1 cellular context compared by ENCODE assay signal in genomic region chr4:99949999-99950912, GRCh38.
TF ChIP-seq lines count a peak whose summit lies in the region.

Gene H2AZ1, minus strand, starts transcription at chr4:99950275. Its CDS starts 105 bp downstream, at chr4:99950170.

TF ChIP-seq in HepG2, 621 proteins besides CTCF, POLR2A, EP300 and RAD21 (continued from another document and continues in another):
- TF ChIP-seq, protein P1, sequence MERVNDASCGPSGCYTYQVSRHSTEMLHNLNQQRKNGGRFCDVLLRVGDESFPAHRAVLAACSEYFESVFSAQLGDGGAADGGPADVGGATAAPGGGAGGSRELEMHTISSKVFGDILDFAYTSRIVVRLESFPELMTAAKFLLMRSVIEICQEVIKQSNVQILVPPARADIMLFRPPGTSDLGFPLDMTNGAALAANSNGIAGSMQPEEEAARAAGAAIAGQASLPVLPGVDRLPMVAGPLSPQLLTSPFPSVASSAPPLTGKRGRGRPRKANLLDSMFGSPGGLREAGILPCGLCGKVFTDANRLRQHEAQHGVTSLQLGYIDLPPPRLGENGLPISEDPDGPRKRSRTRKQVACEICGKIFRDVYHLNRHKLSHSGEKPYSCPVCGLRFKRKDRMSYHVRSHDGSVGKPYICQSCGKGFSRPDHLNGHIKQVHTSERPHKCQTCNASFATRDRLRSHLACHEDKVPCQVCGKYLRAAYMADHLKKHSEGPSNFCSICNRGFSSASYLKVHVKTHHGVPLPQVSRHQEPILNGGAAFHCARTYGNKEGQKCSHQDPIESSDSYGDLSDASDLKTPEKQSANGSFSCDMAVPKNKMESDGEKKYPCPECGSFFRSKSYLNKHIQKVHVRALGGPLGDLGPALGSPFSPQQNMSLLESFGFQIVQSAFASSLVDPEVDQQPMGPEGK (CRISPR knock-in tag; IDR thresholded peaks at IDR 0.05): peak; percentile 63
- TF ChIP-seq MXD4 (CRISPR knock-in tag; IDR thresholded peaks at IDR 0.05): peak; percentile 80; the same call in 1 of the 2 replicates
- no peak for TF ChIP-seq ZIK1 (CRISPR knock-in tag; IDR thresholded peaks at IDR 0.05; ENCODE audit: borderline replicate concordance, low read depth)
- TF ChIP-seq SSRP1 (CRISPR knock-in tag; IDR thresholded peaks at IDR 0.05): no peak
- TF ChIP-seq KMT2A (CRISPR knock-in tag; IDR thresholded peaks at IDR 0.05): peak; percentile 18; the same call in 1 of the 2 replicates
- TF ChIP-seq CC2D1A (CRISPR knock-in tag; IDR thresholded peaks at IDR 0.05): no peak
- TF ChIP-seq, protein P2, sequence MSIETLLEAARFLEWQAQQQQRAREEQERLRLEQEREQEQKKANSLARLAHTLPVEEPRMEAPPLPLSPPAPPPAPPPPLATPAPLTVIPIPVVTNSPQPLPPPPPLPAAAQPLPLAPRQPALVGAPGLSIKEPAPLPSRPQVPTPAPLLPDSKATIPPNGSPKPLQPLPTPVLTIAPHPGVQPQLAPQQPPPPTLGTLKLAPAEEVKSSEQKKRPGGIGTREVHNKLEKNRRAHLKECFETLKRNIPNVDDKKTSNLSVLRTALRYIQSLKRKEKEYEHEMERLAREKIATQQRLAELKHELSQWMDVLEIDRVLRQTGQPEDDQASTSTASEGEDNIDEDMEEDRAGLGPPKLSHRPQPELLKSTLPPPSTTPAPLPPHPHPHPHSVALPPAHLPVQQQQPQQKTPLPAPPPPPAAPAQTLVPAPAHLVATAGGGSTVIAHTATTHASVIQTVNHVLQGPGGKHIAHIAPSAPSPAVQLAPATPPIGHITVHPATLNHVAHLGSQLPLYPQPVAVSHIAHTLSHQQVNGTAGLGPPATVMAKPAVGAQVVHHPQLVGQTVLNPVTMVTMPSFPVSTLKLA (IDR thresholded peaks at IDR 0.05): peak; percentile 39; the same call in 1 of the 2 replicates
- no peak for TF ChIP-seq ZNF34 (CRISPR knock-in tag; IDR thresholded peaks at IDR 0.05; ENCODE audit: borderline replicate concordance)
- no peak for TF ChIP-seq LCORL (IDR thresholded peaks at IDR 0.05)
- no peak for TF ChIP-seq LCORL (CRISPR knock-in tag; IDR thresholded peaks at IDR 0.05)
- no peak for TF ChIP-seq AKAP8 (CRISPR knock-in tag; IDR thresholded peaks at IDR 0.05)
- TF ChIP-seq, protein P3, sequence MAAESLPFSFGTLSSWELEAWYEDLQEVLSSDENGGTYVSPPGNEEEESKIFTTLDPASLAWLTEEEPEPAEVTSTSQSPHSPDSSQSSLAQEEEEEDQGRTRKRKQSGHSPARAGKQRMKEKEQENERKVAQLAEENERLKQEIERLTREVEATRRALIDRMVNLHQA (CRISPR knock-in tag; IDR thresholded peaks at IDR 0.05): no peak
- no peak for TF ChIP-seq SKIL (CRISPR knock-in tag; IDR thresholded peaks at IDR 0.05; ENCODE audit: borderline replicate concordance)
- peak; percentile 52; the same call in 1 of the 2 replicates for TF ChIP-seq ZNF431 (CRISPR knock-in tag; IDR thresholded peaks at IDR 0.05; ENCODE audit: borderline replicate concordance, low read depth)
- TF ChIP-seq, protein P4, sequence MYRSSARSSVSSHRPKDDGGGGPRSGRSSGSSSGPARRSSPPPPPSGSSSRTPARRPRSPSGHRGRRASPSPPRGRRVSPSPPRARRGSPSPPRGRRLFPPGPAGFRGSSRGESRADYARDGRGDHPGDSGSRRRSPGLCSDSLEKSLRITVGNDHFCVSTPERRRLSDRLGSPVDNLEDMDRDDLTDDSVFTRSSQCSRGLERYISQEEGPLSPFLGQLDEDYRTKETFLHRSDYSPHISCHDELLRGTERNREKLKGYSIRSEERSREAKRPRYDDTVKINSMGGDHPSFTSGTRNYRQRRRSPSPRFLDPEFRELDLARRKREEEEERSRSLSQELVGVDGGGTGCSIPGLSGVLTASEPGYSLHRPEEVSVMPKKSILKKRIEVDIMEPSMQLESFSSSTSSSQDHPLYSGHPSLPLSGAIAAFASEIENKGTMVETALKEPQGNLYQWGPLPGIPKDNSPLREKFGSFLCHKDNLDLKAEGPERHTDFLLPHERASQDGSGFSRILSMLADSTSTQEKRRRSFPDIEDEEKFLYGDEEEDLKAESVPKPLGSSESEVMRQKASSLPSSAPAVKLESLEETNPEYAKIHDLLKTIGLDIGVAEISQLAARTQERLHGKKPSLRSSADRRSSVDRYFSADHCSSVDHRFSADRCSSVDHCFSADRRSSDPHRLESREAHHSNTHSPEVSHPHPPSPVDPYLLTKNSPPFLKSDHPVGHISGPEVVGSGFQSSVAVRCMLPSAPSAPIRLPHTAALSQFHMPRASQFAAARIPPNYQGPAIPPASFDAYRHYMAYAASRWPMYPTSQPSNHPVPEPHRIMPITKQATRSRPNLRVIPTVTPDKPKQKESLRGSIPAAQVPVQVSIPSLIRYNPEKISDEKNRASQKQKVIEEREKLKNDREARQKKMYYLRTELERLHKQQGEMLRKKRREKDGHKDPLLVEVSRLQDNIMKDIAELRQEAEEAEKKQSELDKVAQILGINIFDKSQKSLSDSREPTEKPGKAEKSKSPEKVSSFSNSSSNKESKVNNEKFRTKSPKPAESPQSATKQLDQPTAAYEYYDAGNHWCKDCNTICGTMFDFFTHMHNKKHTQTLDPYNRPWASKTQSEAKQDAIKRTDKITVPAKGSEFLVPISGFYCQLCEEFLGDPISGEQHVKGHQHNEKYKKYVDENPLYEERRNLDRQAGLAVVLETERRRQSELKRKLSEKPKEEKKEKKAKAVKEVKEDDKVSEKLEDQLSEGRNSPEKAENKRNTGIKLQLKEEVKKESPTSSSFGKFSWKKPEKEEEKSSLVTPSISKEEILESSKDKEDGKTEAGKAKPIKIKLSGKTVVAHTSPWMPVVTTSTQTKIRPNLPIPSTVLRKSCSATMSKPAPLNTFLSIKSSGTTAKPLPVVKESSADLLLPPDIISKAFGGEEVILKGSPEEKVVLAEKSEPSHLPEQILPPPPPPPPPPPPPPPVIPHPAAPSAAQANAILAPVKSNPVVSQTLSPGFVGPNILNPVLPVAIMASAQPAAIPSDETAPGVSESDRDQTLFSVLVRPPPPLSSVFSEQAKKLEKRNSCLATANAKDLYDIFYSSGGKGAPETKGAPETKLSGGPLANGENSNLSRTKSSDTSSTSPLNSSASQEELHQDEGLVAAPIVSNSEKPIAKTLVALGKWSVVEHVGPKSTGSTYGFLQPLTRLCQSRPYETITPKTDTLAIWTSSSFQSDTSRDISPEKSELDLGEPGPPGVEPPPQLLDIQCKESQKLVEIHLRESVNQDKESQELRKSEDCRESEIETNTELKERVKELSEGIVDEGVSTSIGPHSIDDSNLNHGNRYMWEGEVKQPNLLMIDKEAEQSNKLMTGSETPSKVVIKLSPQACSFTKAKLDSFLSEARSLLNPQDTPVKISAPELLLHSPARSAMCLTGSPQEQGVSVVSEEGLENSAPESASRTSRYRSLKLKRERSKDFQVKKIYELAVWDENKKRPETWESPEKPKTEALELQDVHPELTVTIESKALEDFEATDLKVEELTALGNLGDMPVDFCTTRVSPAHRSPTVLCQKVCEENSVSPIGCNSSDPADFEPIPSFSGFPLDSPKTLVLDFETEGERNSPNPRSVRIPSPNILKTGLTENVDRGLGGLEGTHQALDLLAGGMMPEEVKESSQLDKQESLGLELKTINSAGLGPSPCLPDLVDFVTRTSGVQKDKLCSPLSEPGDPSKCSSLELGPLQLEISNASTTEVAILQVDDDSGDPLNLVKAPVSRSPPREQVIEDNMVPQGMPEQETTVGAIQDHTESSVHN (CRISPR knock-in tag; IDR thresholded peaks at IDR 0.05): no peak
- TF ChIP-seq RFXANK (CRISPR knock-in tag; IDR thresholded peaks at IDR 0.05): no peak
- TF ChIP-seq ZNF101 (CRISPR knock-in tag; IDR thresholded peaks at IDR 0.05; ENCODE audit: borderline replicate concordance, low read depth): no peak
- peak; percentile 9; the same call in 1 of the 2 replicates for TF ChIP-seq NCOA2 (CRISPR knock-in tag; IDR thresholded peaks at IDR 0.05)
- TF ChIP-seq ARID3A (IDR thresholded peaks at IDR 0.05; ENCODE audit: low read depth, low read length): no peak
- TF ChIP-seq THAP7 (CRISPR knock-in tag; IDR thresholded peaks at IDR 0.05): no peak
- TF ChIP-seq NFRKB (IDR thresholded peaks at IDR 0.05): no peak
- no peak for TF ChIP-seq ATRX (CRISPR knock-in tag; IDR thresholded peaks at IDR 0.05; ENCODE audit: borderline replicate concordance)
- TF ChIP-seq, protein P5, sequence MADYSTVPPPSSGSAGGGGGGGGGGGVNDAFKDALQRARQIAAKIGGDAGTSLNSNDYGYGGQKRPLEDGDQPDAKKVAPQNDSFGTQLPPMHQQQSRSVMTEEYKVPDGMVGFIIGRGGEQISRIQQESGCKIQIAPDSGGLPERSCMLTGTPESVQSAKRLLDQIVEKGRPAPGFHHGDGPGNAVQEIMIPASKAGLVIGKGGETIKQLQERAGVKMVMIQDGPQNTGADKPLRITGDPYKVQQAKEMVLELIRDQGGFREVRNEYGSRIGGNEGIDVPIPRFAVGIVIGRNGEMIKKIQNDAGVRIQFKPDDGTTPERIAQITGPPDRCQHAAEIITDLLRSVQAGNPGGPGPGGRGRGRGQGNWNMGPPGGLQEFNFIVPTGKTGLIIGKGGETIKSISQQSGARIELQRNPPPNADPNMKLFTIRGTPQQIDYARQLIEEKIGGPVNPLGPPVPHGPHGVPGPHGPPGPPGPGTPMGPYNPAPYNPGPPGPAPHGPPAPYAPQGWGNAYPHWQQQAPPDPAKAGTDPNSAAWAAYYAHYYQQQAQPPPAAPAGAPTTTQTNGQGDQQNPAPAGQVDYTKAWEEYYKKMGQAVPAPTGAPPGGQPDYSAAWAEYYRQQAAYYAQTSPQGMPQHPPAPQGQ (CRISPR knock-in tag; IDR thresholded peaks at IDR 0.05; ENCODE audit: borderline replicate concordance): no peak
- TF ChIP-seq ZNF3 (CRISPR knock-in tag; IDR thresholded peaks at IDR 0.05): no peak
- TF ChIP-seq TFAP4 (IDR thresholded peaks at IDR 0.05; ENCODE audit: borderline replicate concordance, low read depth): no peak
- no peak for TF ChIP-seq REXO4 (CRISPR knock-in tag; IDR thresholded peaks at IDR 0.05; ENCODE audit: borderline replicate concordance)
- TF ChIP-seq ZKSCAN5 (CRISPR knock-in tag; IDR thresholded peaks at IDR 0.05): 0 out of 2 replicates have a peak, but pooled peaks have one; percentile 27
- TF ChIP-seq ZNF138 (CRISPR knock-in tag; IDR thresholded peaks at IDR 0.05; ENCODE audit: low read depth): no peak
- no peak for TF ChIP-seq HNF4A (CRISPR knock-in tag; IDR thresholded peaks at IDR 0.05)
- TF ChIP-seq TBL1XR1 (IDR thresholded peaks at IDR 0.05; ENCODE audit: borderline replicate concordance, low read length, partially characterized antibody): no peak
- TF ChIP-seq TMF1 (CRISPR knock-in tag; IDR thresholded peaks at IDR 0.05; ENCODE audit: low read depth): no peak
- 0 out of 2 replicates have a peak, but pooled peaks have one; percentile 36 for TF ChIP-seq ZNF772 (CRISPR knock-in tag; IDR thresholded peaks at IDR 0.05)
- no peak for TF ChIP-seq ONECUT2 (CRISPR knock-in tag; IDR thresholded peaks at IDR 0.05)
- no peak for TF ChIP-seq GABPA (IDR thresholded peaks at IDR 0.05; ENCODE audit: low read depth, low read length)
- 0 out of 2 replicates have a peak, but pooled peaks have one; percentile 53 for TF ChIP-seq GABPA (CRISPR knock-in tag; IDR thresholded peaks at IDR 0.05; ENCODE audit: low read depth)
- TF ChIP-seq ESRRA (CRISPR knock-in tag; IDR thresholded peaks at IDR 0.05; ENCODE audit: low read depth): no peak
- TF ChIP-seq ARNTL (CRISPR knock-in tag; IDR thresholded peaks at IDR 0.05): 0 out of 2 replicates have a peak, but pooled peaks have one; percentile 24
- TF ChIP-seq SOX5 (CRISPR knock-in tag; IDR thresholded peaks at IDR 0.05; ENCODE audit: borderline replicate concordance): no peak; the same call in 1 of the 2 replicates
- TF ChIP-seq MTA1 (CRISPR knock-in tag; IDR thresholded peaks at IDR 0.05; ENCODE audit: borderline replicate concordance): no peak
- no peak for TF ChIP-seq ZNF383 (CRISPR knock-in tag; IDR thresholded peaks at IDR 0.05; ENCODE audit: borderline replicate concordance)
- no peak for TF ChIP-seq ZNF570 (CRISPR knock-in tag; IDR thresholded peaks at IDR 0.05; ENCODE audit: borderline replicate concordance)
